ENCODE assay signal across 1 cellular context in genomic region chr17:68089881-68090280, GRCh38.
TF ChIP-seq lines count a peak whose summit lies in the region.

No MANE protein-coding gene starts in this region.

TF ChIP-seq in K562, 482 proteins besides CTCF, POLR2A, EP300 and RAD21 (continued from another document):
- TF ChIP-seq JUN (IDR thresholded peaks at IDR 0.05; ENCODE audit: borderline replicate concordance, low read depth, low read length) (peak; percentile 89), JUN (CRISPR knock-in tag; IDR thresholded peaks at IDR 0.05; ENCODE audit: borderline replicate concordance) (no peak), NUFIP1 (IDR thresholded peaks at IDR 0.05; ENCODE audit: partially characterized antibody) (no peak), MTA3 (IDR thresholded peaks at IDR 0.05; ENCODE audit: borderline replicate concordance) (no peak), SMARCB1 (IDR thresholded peaks at IDR 0.05; ENCODE audit: insufficient read length, low read depth) (no peak), ZHX1 (conservative IDR thresholded peaks at IDR 0.05; ENCODE audit: low read length) (no peak), FOXJ2 (tag; IDR thresholded peaks at IDR 0.05) (no peak), PKNOX1 (IDR thresholded peaks at IDR 0.05) (peak; percentile 50), SMARCE1 (IDR thresholded peaks at IDR 0.05) (0 out of 2 replicates have a peak, but pooled peaks have one; percentile 28), EHMT2 (IDR thresholded peaks at IDR 0.05) (peak; percentile 66; the same call in 1 of the 2 replicates), SRSF9 (IDR thresholded peaks at IDR 0.05; ENCODE audit: borderline replicate concordance, low read depth, low read length) (no peak), GATAD2B (IDR thresholded peaks at IDR 0.05; ENCODE audit: borderline replicate concordance) (no peak), ZSCAN29 (IDR thresholded peaks at IDR 0.05) (no peak), FOSL1 (tag; conservative IDR thresholded peaks at IDR 0.05) (peak; percentile 87), CAMTA2 (CRISPR knock-in tag; conservative IDR thresholded peaks at IDR 0.05) (no peak), FOS (IDR thresholded peaks at IDR 0.05; ENCODE audit: extremely low read depth, insufficient read length) (peak; percentile 34), SMARCA4 (IDR thresholded peaks at IDR 0.05) (0 out of 2 replicates have a peak, but pooled peaks have one; percentile 35), JUND (IDR thresholded peaks at IDR 0.05; ENCODE audit: borderline replicate concordance, low read depth, low read length) (peak; percentile 95), JUND (tag; IDR thresholded peaks at IDR 0.05; ENCODE audit: borderline replicate concordance, low read depth, low read length) (peak; percentile 92), ARID1B (IDR thresholded peaks at IDR 0.05) (peak; percentile 16; the same call in 1 of the 2 replicates)
